8 cellular contexts compared by ENCODE assay signal in the genomic region with DNA sequence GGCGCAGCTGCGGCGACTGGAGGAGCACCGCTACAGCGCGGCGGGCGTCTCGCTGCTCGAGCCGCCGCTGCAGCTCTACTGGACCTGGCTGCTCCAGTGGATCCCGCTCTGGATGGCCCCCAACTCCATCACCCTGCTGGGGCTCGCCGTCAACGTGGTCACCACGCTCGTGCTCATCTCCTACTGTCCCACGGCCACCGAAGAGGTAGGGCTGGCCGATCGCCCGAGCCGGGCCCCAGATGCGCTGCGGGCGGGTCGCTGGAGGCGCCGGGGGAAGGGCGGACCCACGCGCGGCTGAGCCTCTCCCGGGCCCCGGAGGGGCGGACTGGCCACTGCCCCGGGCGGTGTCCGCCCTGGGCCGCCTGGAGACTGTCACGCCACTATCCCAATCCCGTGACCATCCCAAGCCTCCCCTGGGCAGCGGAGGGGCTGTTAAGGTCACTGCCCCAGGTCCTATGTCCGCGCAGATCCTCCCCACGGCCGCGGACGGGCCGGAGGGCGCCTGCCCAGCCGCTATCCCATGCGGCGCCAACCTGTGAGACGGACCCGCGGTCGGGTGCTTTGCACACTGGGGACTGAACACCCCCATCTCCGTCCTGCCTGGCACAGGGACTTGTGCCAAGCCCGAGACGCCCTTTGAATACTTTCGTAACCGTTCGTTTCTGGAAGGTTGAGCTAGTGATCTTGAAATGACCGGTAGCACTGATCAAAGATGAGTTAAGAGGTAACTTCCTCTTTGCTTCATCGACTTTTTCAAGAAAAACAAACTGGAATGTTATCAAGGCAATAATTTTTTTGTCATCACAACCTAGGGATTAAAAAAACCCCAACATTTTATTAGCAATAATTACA. TPM values are rescaled to one million over a fixed set of nuclear protein-coding genes. Genes with fewer than 3 reads are reported as not detected.
DNase-seq lines count a peak whose midpoint lies in the region; ATAC-seq and TF ChIP-seq lines count a peak whose summit lies in the region.

No MANE protein-coding gene starts in this region.

- CTCF ChIA-PET in RWPE1 (lab: Yijun Ruan, JAX) = no interaction called here

- no peaks in the 10 kb centered on the region for H3K9me3 ChIP-seq in body of pancreas

- TF ChIP-seq CTCF in RWPE1 (conservative IDR thresholded peaks at IDR 0.05; ENCODE audit: low read depth) = no peak
- no peak for TF ChIP-seq CTCF in body of pancreas (IDR thresholded peaks at IDR 0.05)

- no peaks in the 10 kb centered on the region for H3K27me3 ChIP-seq in body of pancreas

- ATAC-seq in GM19328 (IDR thresholded peaks at IDR 0.05; ENCODE audit: unreplicated experiment) = peak; percentile 31
- ATAC-seq in HG03342 (IDR thresholded peaks at IDR 0.05; ENCODE audit: unreplicated experiment) = peak; percentile 30
- peak; percentile 43 for ATAC-seq in body of pancreas

- peaks cover 40% of the 10 kb centered on the region for H3K4me1 ChIP-seq in body of pancreas

- peak; percentile 44 for DNase-seq in DMS 273 (lab: John Stamatoyannopoulos, UW; ENCODE audit: unreplicated experiment)
- DNase-seq in RWPE1 (ENCODE audit: low spot score) = peak; percentile 41
- peak; percentile 52 to 71 (median 59) for DNase-seq in body of pancreas
- DNase-seq in putamen (ENCODE audit: low spot score) = peak; percentile 20
- DNase-seq in NCI-H1048 (lab: John Stamatoyannopoulos, UW) = no peak

- POLR2A ChIA-PET in RWPE1 (lab: Yijun Ruan, JAX; ENCODE audit: low non-redundant PET) = no interaction called here

- H3K27ac ChIP-seq in RWPE1 (peak overlapping the region; percentile 77), body of pancreas (peak overlapping the region; percentile 81 to 93 (median 90))

- intact Hi-C loops in body of pancreas (cut with DNase I) = no loop called here

- 1% methylated on average over 35 to 66 of the region's 67 CpGs for WGBS in body of pancreas, 2 donors

- peak in 2 of 3 donors; percentile 57 for TF ChIP-seq POLR2A in body of pancreas (IDR thresholded peaks at IDR 0.05)

- H3K4me3 ChIP-seq in body of pancreas = peak overlapping the region; percentile 78 to 81
- H3K4me3 ChIP-seq in iPS-11a (ENCODE audit: low read depth, low read length) = peak overlapping the region; percentile 83

- H3K36me3 ChIP-seq in body of pancreas (replicated peaks in 1 of 2; ENCODE audit: insufficient read depth in 1 of 2, low read depth in 2 of 2) = no peaks in the 10 kb centered on the region

RNA-seq across cellular contexts. Expression of gene CHPT1, which starts 0.7 kb away (rescaled TPM):
- 10 to 100 TPM; 62.0 to 74.2 TPM for total RNA-seq in body of pancreas

RNA-seq across cellular contexts. Expression of gene SYCP3, which starts 41.1 kb away (rescaled TPM):
- total RNA-seq in body of pancreas = under 1 TPM in 1 of 2 donors, not detected in 1; 0.26 TPM
